Comparison of ENCODE assay signal across 1 cellular context in genomic region chr17:17737938-17738894, GRCh38.
TF ChIP-seq lines count a peak whose summit lies in the region.

No MANE protein-coding gene starts in this region.

TF ChIP-seq in HEK293, 187 proteins besides CTCF, POLR2A, EP300 and RAD21 (continued from another document):
- TF ChIP-seq ZNF18 (tag by site-specific recombination; IDR thresholded peaks at IDR 0.05) (no peak), KLF7 (tag by site-specific recombination; IDR thresholded peaks at IDR 0.05; ENCODE audit: borderline replicate concordance) (no peak), ZBTB8A (tag by site-specific recombination; IDR thresholded peaks at IDR 0.05) (peak; percentile 25; the same call in 1 of the 2 replicates), ZNF513 (tag by site-specific recombination; IDR thresholded peaks at IDR 0.05) (no peak), ZBTB21 (tag by site-specific recombination; IDR thresholded peaks at IDR 0.05) (no peak)
